Comparison of ENCODE assay signal across 9 cellular contexts in the genomic region with DNA sequence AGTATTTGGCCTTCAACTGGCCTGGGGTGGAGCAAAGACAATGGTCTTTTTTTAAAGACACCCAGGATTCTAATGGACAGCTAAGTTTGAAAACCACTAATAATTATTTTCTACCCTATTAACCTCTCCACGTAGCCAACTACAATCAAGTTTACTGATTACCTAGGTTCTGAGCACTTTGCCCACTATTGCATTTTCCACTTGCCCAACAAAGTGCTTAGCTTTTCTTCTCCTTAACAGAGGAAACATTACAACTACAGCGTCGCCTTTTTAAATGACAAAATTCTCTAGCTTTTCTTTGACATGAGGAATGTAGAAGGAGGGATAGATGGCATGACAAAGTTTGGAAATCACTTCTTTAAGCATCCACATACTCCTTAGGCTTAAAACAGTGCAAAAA. TPM values are rescaled to one million over a fixed set of nuclear protein-coding genes. Genes with fewer than 3 reads are reported as not detected.
DNase-seq lines count a peak whose midpoint lies in the region; ATAC-seq and TF ChIP-seq lines count a peak whose summit lies in the region.
"Had no signal": no experiment of that assay in that cellular context is flagged by ENCODE, and none has a peak within 500 bp of the region (broad histone marks: within the 10 kb centered on the region; RNA-seq: fewer than 3 reads in every experiment).

No MANE protein-coding gene starts in this region.

- peak overlapping the region; percentile 92 to 97 for H3K4me3 Mint-ChIP-seq in effector memory CD8-positive, alpha-beta T cell

- H3F3A ChIP-seq in OCI-LY1 (ENCODE audit: insufficient read depth, low read length): no peaks in the 10 kb centered on the region

- peak overlapping the region; percentile 95 to 100 (median 98); a peak in 17 of 22 replicates for H3K27ac ChIP-seq in BLaER1 treated with 17β-estradiol and CSF1 and Interleukin-3, amounts not matched to agents 10 nM and 100 nM
- no peak overlapping the region for H3K27ac ChIP-seq in OCI-LY1 (ENCODE audit: low read depth, low read length, poor library complexity, severe bottlenecking)
- peak overlapping the region; percentile 94 for H3K27ac ChIP-seq in neutrophil

- no peak overlapping the region for H2AFZ ChIP-seq in OCI-LY1 (ENCODE audit: low read length)

- no peaks in the 10 kb centered on the region for H3K9me3 Mint-ChIP-seq in effector memory CD8-positive, alpha-beta T cell

- ATAC-seq in effector memory CD8-positive, alpha-beta T cell (replicated peaks): no peak

- H3K36me3 ChIP-seq in BLaER1 treated with 17β-estradiol and CSF1 and Interleukin-3, amounts not matched to agents 10 nM and 100 nM: peaks cover 0 to 9% (median 0%) of the 10 kb centered on the region in 11 experiments; a peak in 2 of 22 replicates
- no peaks in the 10 kb centered on the region for H3K36me3 ChIP-seq in OCI-LY1 (ENCODE audit: insufficient read depth, low read length)
- H3K36me3 ChIP-seq in neutrophil: no peaks in the 10 kb centered on the region

- peak overlapping the region; percentile 70 to 98 (median 89) for H3K4me2 ChIP-seq in BLaER1 treated with 17β-estradiol and CSF1 and Interleukin-3, amounts not matched to agents 10 nM and 100 nM
- peak overlapping the region; percentile 69 for H3K4me2 ChIP-seq in OCI-LY1 (ENCODE audit: low read length)

- H3K9me3 ChIP-seq in BLaER1 treated with 17β-estradiol and CSF1 and Interleukin-3, amounts not matched to agents 10 nM and 100 nM (replicated peaks in 1 of 11): no peaks in the 10 kb centered on the region
- no peaks in the 10 kb centered on the region for H3K9me3 ChIP-seq in OCI-LY1 (ENCODE audit: low read length)
- no peaks in the 10 kb centered on the region for H3K9me3 ChIP-seq in neutrophil

- H3K27ac Mint-ChIP-seq in effector memory CD8-positive, alpha-beta T cell: peak overlapping the region; percentile 98 to 100

- no peaks in the 10 kb centered on the region for H3K27me3 ChIP-seq in BLaER1 treated with 17β-estradiol and CSF1 and Interleukin-3, amounts not matched to agents 10 nM and 100 nM
- H3K27me3 ChIP-seq in OCI-LY1 (ENCODE audit: insufficient read depth, low read length) (no peaks in the 10 kb centered on the region), neutrophil (no peaks in the 10 kb centered on the region)

- intact Hi-C loops in lower leg skin (cut with DNase I; ENCODE audit: low total_unique reads) (no loop called here), head of caudate nucleus (cut with DNase I) (loop anchor here (10.0 kb wide), 1 partner anchor 1348 kb away; no protein-coding TSS in a partner anchor)

- no peaks in the 10 kb centered on the region for H3K27me3 Mint-ChIP-seq in effector memory CD8-positive, alpha-beta T cell

- peaks cover 67% of the 10 kb centered on the region for H3K79me2 ChIP-seq in OCI-LY1 (ENCODE audit: insufficient read depth, low read length)

- peak overlapping the region; percentile 97 to 100 (median 98) for H3K9ac ChIP-seq in BLaER1 treated with 17β-estradiol and CSF1 and Interleukin-3, amounts not matched to agents 10 nM and 100 nM
- peak overlapping the region; percentile 85; the same call in 1 of the 2 replicates for H3K9ac ChIP-seq in OCI-LY1 (ENCODE audit: low read length)

- no peak for DNase-seq in effector memory CD8-positive, alpha-beta T cell
- DNase-seq in lower leg skin (ENCODE audit: low spot score in 2 of 2) (no peak), head of caudate nucleus (no peak), DMS114 treated with DMSO at 0.1 percent for 48 hours (lab: John Stamatoyannopoulos, UW; ENCODE audit: unreplicated experiment) (no peak), AG08396 (ENCODE audit: low spot score) (no peak)

- peaks cover 42 to 62% (median 56%) of the 10 kb centered on the region in 11 experiments for H4K20me1 ChIP-seq in BLaER1 treated with 17β-estradiol and CSF1 and Interleukin-3, amounts not matched to agents 10 nM and 100 nM
- H4K20me1 ChIP-seq in OCI-LY1 (ENCODE audit: insufficient read depth, low read length): no peaks in the 10 kb centered on the region

- no peaks in the 10 kb centered on the region for H3K9me2 ChIP-seq in OCI-LY1 (ENCODE audit: low read depth, low read length)

- H3K4me3 ChIP-seq in BLaER1 treated with 17β-estradiol and CSF1 and Interleukin-3, amounts not matched to agents 10 nM and 100 nM: peak overlapping the region; percentile 74 to 99 (median 91)
- H3K4me3 ChIP-seq in OCI-LY1 (ENCODE audit: low read depth, low read length, poor library complexity, severe bottlenecking): peak overlapping the region; percentile 83
- peak overlapping the region; percentile 73 to 89 for H3K4me3 ChIP-seq in neutrophil (ENCODE audit: low read depth in 1 of 2, low read length in 1 of 2)
- H3K4me3 ChIP-seq in lower leg skin (ENCODE audit: low read depth, poor library complexity, severe bottlenecking): no peak overlapping the region

- H3K4me1 Mint-ChIP-seq in effector memory CD8-positive, alpha-beta T cell (ENCODE audit: low read depth in 2 of 2): peaks cover 33 to 59% of the 10 kb centered on the region in 2 donors

- H3K4me1 ChIP-seq in BLaER1 treated with 17β-estradiol and CSF1 and Interleukin-3, amounts not matched to agents 10 nM and 100 nM: peaks cover 35 to 71% (median 64%) of the 10 kb centered on the region in 10 experiments
- H3K4me1 ChIP-seq in OCI-LY1 (ENCODE audit: insufficient read depth, low read length, severe bottlenecking): peaks cover 63% of the 10 kb centered on the region
- H3K4me1 ChIP-seq in neutrophil (ENCODE audit: control insufficient read depth in 1 of 2, insufficient read depth in 1 of 2, low read depth in 1 of 2, low read length in 1 of 2): peaks cover 29 to 53% of the 10 kb centered on the region in 2 experiments

- WGBS in lower leg skin, 2 donors: 53 to 63% methylated on average over 3 of the region's 3 CpGs

- peaks cover 55% of the 10 kb centered on the region for H3K36me3 Mint-ChIP-seq in effector memory CD8-positive, alpha-beta T cell (ENCODE audit: insufficient read depth)

- TF ChIP-seq CTCF in OCI-LY1 (IDR thresholded peaks at IDR 0.05; ENCODE audit: low read length) (no peak), neutrophil (IDR thresholded peaks at IDR 0.05) (no peak), lower leg skin (IDR thresholded peaks at IDR 0.05) (no peak)

- TF ChIP-seq POLR2A in lower leg skin (IDR thresholded peaks at IDR 0.05): no peak

RNA-seq across cellular contexts. Expression of a gene that starts 2.0 kb away (rescaled TPM):
- total RNA-seq in lower leg skin: 10 to 100 TPM; 63.0 to 80.7 (median 69.8) TPM

RNA-seq across cellular contexts. Expression of a gene that starts 37.6 kb away (rescaled TPM):
- total RNA-seq in lower leg skin: 1 to 10 TPM in 3 of 4 donors, under 1 TPM in 1; 0.81 to 2.8 (median 1.7) TPM
- total RNA-seq: RPMI7951 had no signal
